Comparison of ENCODE assay signal across 8 cellular contexts in genomic region chr9:136363606-136364368, GRCh38.
DNase-seq lines count a peak whose midpoint lies in the region; ATAC-seq lines count a peak whose summit lies in the region.

Gene DNLZ, minus strand, starts transcription at chr9:136363744. Its CDS starts 30 bp downstream, at chr9:136363714.

- ATAC-seq in GM18861 (IDR thresholded peaks at IDR 0.05; ENCODE audit: unreplicated experiment) (peak; percentile 58), HG03066 (IDR thresholded peaks at IDR 0.05; ENCODE audit: low read depth, unreplicated experiment) (peak; percentile 60)

- DNase-seq in AG08395 (ENCODE audit: low spot score) (peak; percentile 92), NCI-H2196 (lab: John Stamatoyannopoulos, UW; ENCODE audit: unreplicated experiment) (peak; percentile 90), caudate nucleus (lab: John Stamatoyannopoulos, UW) (peak in 52 of 61 donors; percentile 11 to 85 (median 66)), islet precursor cell (peak; percentile 87)
- DNase-seq in activated CD4-positive, CD25-positive, alpha-beta regulatory T cell (lab: John Stamatoyannopoulos, UW) = peak; percentile 70 to 84 (median 80)
- peak; percentile 78 to 83 for DNase-seq in stimulated activated CD4-positive, alpha-beta T cell treated with anti-CD3 and anti-CD28 coated beads, Interleukin-15, amount 100 ng/mL, for 1 hour (ENCODE audit: low read depth in 1 of 2, low spot score in 1 of 2)

- peak within 1 kb of the TSS; percentile 62 for H3K27ac ChIP-seq in caudate nucleus (ENCODE audit: low read depth, low read length)

Comparison
In these comparisons a context has a peak if more than half of its experiments do, and no peak if none do; other contexts are left out.
1. Peak in every context shown above with its lines: DNase-seq, ATAC-seq and H3K27ac ChIP-seq.